Comparison of ENCODE assay signal across 9 cellular contexts in genomic region chr1:201546093-201546492, GRCh38. TPM values are rescaled to one million over a fixed set of nuclear protein-coding genes. Genes with fewer than 3 reads are reported as not detected.
A peak's percentile ranks its signal among the peaks of the same experiment; 100 is the strongest.
DNase-seq lines count a peak whose midpoint lies in the region; ATAC-seq, FAIRE-seq and TF ChIP-seq lines count a peak whose summit lies in the region.
"Had no signal": no experiment of that assay in that cellular context is flagged by ENCODE, and none has a peak within 500 bp of the region (broad histone marks: within the 10 kb centered on the region; RNA-seq: fewer than 3 reads in every experiment).

No MANE protein-coding gene starts in this region.

- no TSS peak for BruUV-seq in HCT116 (replicated peaks; lab: Mats Ljungman, UMichigan)

- TF ChIP-seq RAD21 in HCT116 (IDR thresholded peaks at IDR 0.05; ENCODE audit: low read depth), result no peak

- H3K9me2 ChIP-seq in HCT116 (ENCODE audit: insufficient read depth), result no peaks in the 10 kb centered on the region

- H3K27me3 ChIP-seq in BLaER1 treated with 17β-estradiol and CSF1 and Interleukin-3, amounts not matched to agents 10 nM and 100 nM, result 0 out of 22 replicates have a peak, but pooled peaks cover 0 to under 1% (median 0%) of the 10 kb centered on the region in 11 experiments
- H3K27me3 ChIP-seq in HCT116 (ENCODE audit: insufficient read depth, low read length) (no peaks in the 10 kb centered on the region), colonic mucosa (no peaks in the 10 kb centered on the region)

- H3K79me2 ChIP-seq in HCT116 (ENCODE audit: insufficient read depth, low read length), result no peaks in the 10 kb centered on the region

- H3K9me3 ChIP-seq in BLaER1 treated with 17β-estradiol and CSF1 and Interleukin-3, amounts not matched to agents 10 nM and 100 nM (replicated peaks in 1 of 11), result peaks cover 0 to 4% (median 0%) of the 10 kb centered on the region in 11 experiments; a peak in 3 of 22 replicates
- H3K9me3 ChIP-seq in HCT116 (ENCODE audit: control insufficient read depth in 1 of 2, insufficient read depth in 1 of 2, low read depth in 1 of 2, low read length in 2 of 2) (no peaks in the 10 kb centered on the region), colonic mucosa (no peaks in the 10 kb centered on the region)

- peak overlapping the region; percentile 84 for H2AFZ ChIP-seq in HCT116 (ENCODE audit: low read depth, low read length, poor library complexity, severe bottlenecking)

- no peak overlapping the region; a peak in 1 of 20 replicates for H3K4me3 ChIP-seq in BLaER1 treated with 17β-estradiol and CSF1 and Interleukin-3, amounts not matched to agents 10 nM and 100 nM
- H3K4me3 ChIP-seq in HCT116 (replicated peaks in 1 of 2; ENCODE audit: low read depth in 1 of 2, low read length in 2 of 2) (no peak overlapping the region), colonic mucosa (no peak overlapping the region)

- RAD21 ChIA-PET in HCT116 (lab: Charles Lee; ENCODE audit: low non-redundant PET in 1 of 2, low total read pairs in 2 of 2, uncharacterized antibody in 2 of 2, unreplicated experiment in 2 of 2), result interaction anchor here (1.0 kb wide), 2 partner anchors 11 to 15 kb away, joined by 3 read pairs; no protein-coding TSS in a partner anchor

- H3K27ac ChIP-seq in BLaER1 treated with 17β-estradiol and CSF1 and Interleukin-3, amounts not matched to agents 10 nM and 100 nM, result peak overlapping the region in 9 of 11 experiments; percentile 24 to 94 (median 33); a peak in 14 of 22 replicates
- no peak overlapping the region for H3K27ac ChIP-seq in HCT116 (ENCODE audit: low read depth, low read length)
- H3K27ac ChIP-seq in colonic mucosa, result no peak overlapping the region

- intact Hi-C loops in HCT116 (cut with micrococcal nuclease), result no loop called here
- intact Hi-C loops in left colon (cut with DNase I, micrococcal nuclease), result no loop called here
- intact Hi-C loops in colonic mucosa (cut with DNase I), result no loop called here
- intact Hi-C loops in cardiac septum (cut with DNase I), result no loop called here

- DNase-seq in HCT116 (ENCODE audit: low read depth, low spot score) (peak; percentile 32), RCC 7860 (ENCODE audit: low spot score) (peak; percentile 18), left colon (no peak), colonic mucosa (no peak), cardiac septum (ENCODE audit: low spot score) (no peak), GM10248 (ENCODE audit: extremely low spot score) (no peak)
- no peak for DNase-seq in NK-92 treated with Interleukin-12 subunit alpha and Interleukin-12 subunit beta, amount 100 ng/mL, for 24 hours (lab: John Stamatoyannopoulos, UW)
- DNase-seq: nucleus accumbens had no signal

- peak in 2 of 3 experiments; percentile 27 to 38; a peak in 3 of 6 replicates for TF ChIP-seq CTCF in HCT116 (IDR thresholded peaks at IDR 0.05 in 2 of 3, conservative IDR thresholded peaks at IDR 0.05 in 1 of 3; ENCODE audit: borderline replicate concordance in 1 of 3, insufficient read depth in 1 of 3, low read depth in 2 of 3, low read length in 2 of 3)
- no peak for TF ChIP-seq CTCF in colonic mucosa (IDR thresholded peaks at IDR 0.05)
- no peak for TF ChIP-seq CTCF in GM10248 (IDR thresholded peaks at IDR 0.05; ENCODE audit: control extremely low read depth, extremely low read depth, low read depth, missing control alignments)

- peak; percentile 99 for ATAC-seq in HCT116
- ATAC-seq in left colon, result peak; percentile 54

- no peak for FAIRE-seq in RCC 7860 (lab: Jason Lieb, UNC)

- peak overlapping the region; percentile 58 to 98 (median 94) for H3K4me2 ChIP-seq in BLaER1 treated with 17β-estradiol and CSF1 and Interleukin-3, amounts not matched to agents 10 nM and 100 nM
- peak overlapping the region; percentile 49 for H3K4me2 ChIP-seq in HCT116 (ENCODE audit: low read length)

- H4K20me1 ChIP-seq in BLaER1 treated with 17β-estradiol and CSF1 and Interleukin-3, amounts not matched to agents 10 nM and 100 nM, result peaks cover 0 to 73% (median 4%) of the 10 kb centered on the region in 11 experiments; a peak in 13 of 22 replicates
- H4K20me1 ChIP-seq in HCT116 (ENCODE audit: insufficient read depth), result no peaks in the 10 kb centered on the region

- peaks cover 53 to 100% (median 80%) of the 10 kb centered on the region in 10 experiments for H3K4me1 ChIP-seq in BLaER1 treated with 17β-estradiol and CSF1 and Interleukin-3, amounts not matched to agents 10 nM and 100 nM
- H3K4me1 ChIP-seq in HCT116 (ENCODE audit: control insufficient read depth in 1 of 2, insufficient read depth in 2 of 2, low read length in 2 of 2) (peaks cover 6 to 13% of the 10 kb centered on the region in 2 experiments; a peak in 3 of 4 replicates), colonic mucosa (no peaks in the 10 kb centered on the region)

- peaks cover 0 to 48% (median 5%) of the 10 kb centered on the region in 11 experiments; a peak in 6 of 22 replicates for H3K36me3 ChIP-seq in BLaER1 treated with 17β-estradiol and CSF1 and Interleukin-3, amounts not matched to agents 10 nM and 100 nM
- H3K36me3 ChIP-seq in HCT116 (ENCODE audit: control insufficient read depth in 1 of 2, insufficient read depth in 2 of 2, low read length in 2 of 2) (no peaks in the 10 kb centered on the region), colonic mucosa (no peaks in the 10 kb centered on the region)

- CTCF ChIA-PET in HCT116 (lab: Charles Lee), result interaction anchor here (1.2 to 1.6 kb wide), 2 partner anchors 16 to 64 kb away, joined by 4 to 5 read pairs; no protein-coding TSS in a partner anchor
- CTCF ChIA-PET in GM10248 (lab: Yijun Ruan, JAX), result interaction anchor here (1.2 to 9.8 kb wide), 4 partner anchors 9 to 163 kb away, joined by 3 to 63 read pairs (median 6); no protein-coding TSS in a partner anchor

- H3K9ac ChIP-seq in BLaER1 treated with 17β-estradiol and CSF1 and Interleukin-3, amounts not matched to agents 10 nM and 100 nM, result peak overlapping the region in 6 of 11 experiments; percentile 5 to 50 (median 22); a peak in 2 of 22 replicates
- H3K9ac ChIP-seq in HCT116 (ENCODE audit: low read length), result no peak overlapping the region
- H3K9ac ChIP-seq in colonic mucosa (ENCODE audit: low read depth in 2 of 2, low read length in 2 of 2), result no peak overlapping the region

- TF ChIP-seq POLR2A in HCT116 (IDR thresholded peaks at IDR 0.05; ENCODE audit: borderline replicate concordance, extremely low read depth, insufficient read depth, insufficient read length), result no peak

- POLR2A ChIA-PET in HCT116 (lab: Charles Lee), result interaction anchor here (0.7 kb wide), 1 partner anchor 162 kb away, joined by 3 read pairs; no protein-coding TSS in a partner anchor
- POLR2A ChIA-PET in GM10248 (lab: Yijun Ruan, JAX), result no interaction called here

TF ChIP-seq in HCT116, 20 proteins besides CTCF, POLR2A, EP300 and RAD21:
- no peak for TF ChIP-seq SIN3A (IDR thresholded peaks at IDR 0.05; ENCODE audit: low read depth)
- no peak for TF ChIP-seq ZNF274 (IDR thresholded peaks at IDR 0.05; ENCODE audit: low read depth, low read length)
- TF ChIP-seq CEBPB (IDR thresholded peaks at IDR 0.05; ENCODE audit: low read depth), result no peak
- no peak for TF ChIP-seq POLR2AphosphoS5 (IDR thresholded peaks at IDR 0.05; ENCODE audit: low read depth, low read length)
- no peak for TF ChIP-seq EZH2 (IDR thresholded peaks at IDR 0.05)
- no peak for TF ChIP-seq EZH2phosphoT487 (IDR thresholded peaks at IDR 0.05; ENCODE audit: borderline replicate concordance)
- TF ChIP-seq SRF (IDR thresholded peaks at IDR 0.05; ENCODE audit: low read depth), result no peak
- TF ChIP-seq ZFX (IDR thresholded peaks at IDR 0.05), result no peak
- TF ChIP-seq ZBTB33 (IDR thresholded peaks at IDR 0.05; ENCODE audit: extremely low read depth, insufficient replicate concordance, low read length), result no peak
- TF ChIP-seq JUND (IDR thresholded peaks at IDR 0.05), result no peak
- no peak for TF ChIP-seq MAX (IDR thresholded peaks at IDR 0.05)

RNA-seq across cellular contexts. Expression of gene NAV1, which starts 7.2 kb away (rescaled TPM):
- total RNA-seq in HCT116 (2021; ENCODE audit: unreplicated experiment) (22.8 TPM), left colon (10 to 100 TPM; 13.6 to 25.1 TPM), colonic mucosa (10 to 100 TPM; 17.9 to 24.1 TPM), cardiac septum (86.6 TPM)
- polyA plus RNA-seq in HCT116 (2012), result 9.8 and 11.3 TPM in 2 replicates

RNA-seq across cellular contexts. Expression of gene CSRP1, which starts 39.2 kb away (rescaled TPM):
- total RNA-seq in HCT116 (2021; ENCODE audit: unreplicated experiment) (51.7 TPM), left colon (100 to 1,000 TPM; 131 to 355 TPM), colonic mucosa (100 to 1,000 TPM; 186 to 376 TPM), cardiac septum (71.7 TPM)
- 77.6 and 98.9 TPM in 2 replicates for polyA plus RNA-seq in HCT116 (2012)

Comparison
In these comparisons a context has a peak if more than half of its experiments do, and no peak if none do; other contexts are left out.
1. H3K27ac ChIP-seq: peak in BLaER1 treated with 17β-estradiol and CSF1 and Interleukin-3, amounts not matched to agents 10 nM and 100 nM (9 of 11); none in HCT116 (single experiment) and colonic mucosa (single experiment).
2. H3K9ac ChIP-seq: peak in BLaER1 treated with 17β-estradiol and CSF1 and Interleukin-3, amounts not matched to agents 10 nM and 100 nM (6 of 11); none in HCT116 (single experiment) and colonic mucosa (0 of 2).
3. DNase-seq: peak in HCT116 (single experiment) and RCC 7860 (single experiment); none in left colon (0 of 2), NK-92 treated with Interleukin-12 subunit alpha and Interleukin-12 subunit beta, amount 100 ng/mL, for 24 hours (single experiment), colonic mucosa (single experiment), cardiac septum (single experiment) and GM10248 (single experiment).
4. CTCF ChIP-seq: peak in HCT116 (2 of 3); none in colonic mucosa (single experiment) and GM10248 (single experiment).